19 cellular contexts compared by ENCODE assay signal in genomic region chr1:25456502-25456901, GRCh38. TPM values are rescaled to one million over a fixed set of nuclear protein-coding genes. Genes with fewer than 3 reads are reported as not detected.
"Had no signal": no experiment of that assay in that cellular context is flagged by ENCODE, and none has a peak within 500 bp of the region (broad histone marks: within the 10 kb centered on the region; RNA-seq: fewer than 3 reads in every experiment).

No MANE protein-coding gene starts in this region.

- ATAC-seq: activated naive CD4-positive, alpha-beta T cell treated with anti-CD3 and anti-CD28 coated beads, Interleukin-2, amount 50 U/mL, for 72 hours; left lung; stimulated activated naive CD8-positive, alpha-beta T cell treated with anti-CD3 and anti-CD28 coated beads, Interleukin-15, Interleukin-2, amounts not matched to agents 100 U/mL and 50 U/mL, for 24 hours had no signal

- H3K27ac ChIP-seq: adrenal gland, left lung, tibial artery had no signal

- H3K4me3 Mint-ChIP-seq: nephron progenitor cell had no signal

- H3K27ac Mint-ChIP-seq: activated naive CD4-positive, alpha-beta T cell treated with anti-CD3 and anti-CD28 coated beads, Interleukin-2, amount 50 U/mL, for 72 hours; nephron progenitor cell had no signal

- H3K27me3 ChIP-seq: adrenal gland, left lung, tibial artery had no signal

- DNase-seq: activated CD4-positive, alpha-beta T cell treated with anti-CD3 and anti-CD28 coated beads for 1 hour; activated CD8-positive, alpha-beta memory T cell treated with anti-CD3 and anti-CD28 coated beads for 24 hours; activated gamma-delta T cell; adrenal gland; cerebellar nuclear complex; cortex of kidney; erythroblast; foreskin melanocyte; kidney; left lung; midbrain; nephron progenitor cell; stimulated activated CD4-positive, alpha-beta T cell treated with anti-CD3 and anti-CD28 coated beads, Interleukin-12 subunit alpha, Interleukin-12 subunit beta, amount 100 ng/mL, for 4 hours; stimulated activated CD4-positive, alpha-beta T cell treated with anti-CD3 and anti-CD28 coated beads, Interleukin-1b, Interleukin-23, amount 100 ng/mL, for 48 hours; stimulated activated naive CD8-positive, alpha-beta T cell treated with anti-CD3 and anti-CD28 coated beads, Interleukin-15, Interleukin-2, amounts not matched to agents 100 U/mL and 50 U/mL, for 24 hours; substantia nigra; tibial artery had no signal

- H3K9me3 ChIP-seq: adrenal gland, left lung, tibial artery had no signal

- H3K4me3 ChIP-seq: adrenal gland, left lung, tibial artery had no signal

- H3K4me1 ChIP-seq: adrenal gland had no signal

- H3K9me3 Mint-ChIP-seq: activated naive CD4-positive, alpha-beta T cell treated with anti-CD3 and anti-CD28 coated beads, Interleukin-2, amount 50 U/mL, for 72 hours; nephron progenitor cell had no signal

RNA-seq across cellular contexts. Expression of gene RHCE, which starts 35.9 kb away (rescaled TPM):
- total RNA-seq: posterior vena cava had no signal
